ENCODE assay signal across 8 cellular contexts in genomic region chr9:124770359-124771020, GRCh38. TPM values are rescaled to one million over a fixed set of nuclear protein-coding genes. Genes with fewer than 3 reads are reported as not detected.
A peak's percentile ranks its signal among the peaks of the same experiment; 100 is the strongest.
DNase-seq lines count a peak whose midpoint lies in the region; ATAC-seq and TF ChIP-seq lines count a peak whose summit lies in the region.

No MANE protein-coding gene starts in this region.

- CTCF ChIA-PET in PC-3 (lab: Charles Lee) = interaction anchor here (3.6 kb wide), 1 partner anchor 83 kb away, joined by 58 read pairs; the partner anchor contains the start of gene WDR38

- TF ChIP-seq CTCF in PC-3 (conservative IDR thresholded peaks at IDR 0.05; ENCODE audit: low read depth, low read length) = no peak
- TF ChIP-seq CTCF in coronary artery (IDR thresholded peaks at IDR 0.05) = no peak

- no peaks in the 10 kb centered on the region for H3K9me2 ChIP-seq in PC-3 (replicated peaks; ENCODE audit: low read length)

- peak overlapping the region; percentile 84 for H3K4me2 ChIP-seq in PC-3 (ENCODE audit: low read length)

- POLR2A ChIA-PET in PC-3 (lab: Charles Lee; ENCODE audit: unreplicated experiment) = no interaction called here

- WGBS in mesodermal cell (ENCODE audit: insufficient coverage in 2 of 2), 2 experiments = 0 to 1% methylated on average over 22 to 34 of the region's 43 CpGs
- WGBS in urinary bladder = 1% methylated on average over 43 of the region's 43 CpGs

- peak overlapping the region; percentile 66 for H3K9ac ChIP-seq in PC-3 (ENCODE audit: low read length)

- no TSS peak for BruUV-seq in PC-3 (replicated peaks; lab: Mats Ljungman, UMichigan)

- no peaks in the 10 kb centered on the region for H3K36me3 ChIP-seq in PC-3 (ENCODE audit: low read depth, low read length)
- H3K36me3 ChIP-seq in mesodermal cell (ENCODE audit: control insufficient read depth, insufficient read depth, low read length) = no peaks in the 10 kb centered on the region
- no peaks in the 10 kb centered on the region for H3K36me3 ChIP-seq in urinary bladder (ENCODE audit: insufficient read depth)

- H3K4me1 ChIP-seq in PC-3 (ENCODE audit: insufficient read depth, low read length) = 0 out of 2 replicates have a peak, but pooled peaks cover 4% of the 10 kb centered on the region
- H3K4me1 ChIP-seq in mesodermal cell (ENCODE audit: control insufficient read depth, insufficient read depth, low read length, poor library complexity, severe bottlenecking) = peaks cover 40% of the 10 kb centered on the region
- no peaks in the 10 kb centered on the region for H3K4me1 ChIP-seq in urinary bladder (ENCODE audit: insufficient read depth)

- intact Hi-C loops in PC-3 (cut with micrococcal nuclease) = loop anchor here (1.0 to 5.0 kb wide), 2 partner anchors 124 to 602 kb away; no protein-coding TSS in a partner anchor

- no peak for ATAC-seq in PC-3

- peak; percentile 22 for DNase-seq in activated naive CD4-positive, alpha-beta T cell treated with Interleukin-2 at 50 U/mL for 16 hours
- DNase-seq in activated naive CD4-positive, alpha-beta T cell (lab: John Stamatoyannopoulos, UW) = no peak
- DNase-seq in PC-3 (no peak), coronary artery (ENCODE audit: low spot score) (no peak), COLO829 (ENCODE audit: low spot score) (no peak), NCI-H774 (lab: John Stamatoyannopoulos, UW) (no peak)

- H3K27ac ChIP-seq in PC-3 (ENCODE audit: low read length) (no peak overlapping the region), coronary artery (peak overlapping the region; percentile 26 to 64), mesodermal cell (ENCODE audit: low read depth, low read length, severe bottlenecking) (peak overlapping the region; percentile 98), urinary bladder (ENCODE audit: low read depth) (no peak overlapping the region)

- H3K4me3 ChIP-seq in PC-3 (ENCODE audit: low read length) (peak overlapping the region; percentile 84), coronary artery (peak overlapping the region; percentile 87), mesodermal cell (ENCODE audit: extremely low read depth, insufficient read depth, low read length, poor library complexity, severe bottlenecking) (peak overlapping the region; percentile 80), urinary bladder (ENCODE audit: low read depth, low read length) (peak overlapping the region; percentile 93)

- 0 out of 2 replicates have a peak, but pooled peaks cover 4% of the 10 kb centered on the region for H4K20me1 ChIP-seq in PC-3 (ENCODE audit: low read length)

- H3K79me2 ChIP-seq in PC-3 (ENCODE audit: low read length) = peaks cover 50% of the 10 kb centered on the region

- H3K27me3 ChIP-seq in PC-3 (ENCODE audit: low read length) = no peaks in the 10 kb centered on the region

- H3K9me3 ChIP-seq in PC-3 (ENCODE audit: low read length) = no peaks in the 10 kb centered on the region
- H3K9me3 ChIP-seq in mesodermal cell (ENCODE audit: control insufficient read depth, low read length) = no peaks in the 10 kb centered on the region

- H2AFZ ChIP-seq in PC-3 (ENCODE audit: low read length) = peak overlapping the region; percentile 78

- no peaks in the 10 kb centered on the region for H3F3A ChIP-seq in PC-3 (ENCODE audit: low read length, unreplicated experiment)

RNA-seq across cellular contexts. Expression of gene NR6A1, which starts 0.6 kb away (rescaled TPM):
- 0.77 and 1.6 TPM in 2 replicates for total RNA-seq in PC-3 (2014; rRNA removed)
- polyA plus RNA-seq in mesodermal cell (2013, experiment 1 of 2) = 30.6 TPM
- 26.5 TPM for polyA plus RNA-seq in mesodermal cell (2013, experiment 2 of 2)
- total RNA-seq in urinary bladder = 1.4 TPM
- 0.29 TPM for polyA plus RNA-seq in urinary bladder

RNA-seq across cellular contexts. Expression of gene OLFML2A, which starts 6.4 kb away (rescaled TPM):
- 3.4 and 4.7 TPM in 2 replicates for total RNA-seq in PC-3 (2014; rRNA removed)
- polyA plus RNA-seq in mesodermal cell (2013, experiment 1 of 2) = 13.0 TPM
- 12.8 TPM for polyA plus RNA-seq in mesodermal cell (2013, experiment 2 of 2)
- total RNA-seq in urinary bladder = 40.2 TPM
- 36.8 TPM for polyA plus RNA-seq in urinary bladder

Comparison
In these comparisons a context has a peak if more than half of its experiments do, and no peak if none do; other contexts are left out.
1. H3K27ac ChIP-seq: peak in coronary artery (2 of 2) and mesodermal cell (single experiment); none in PC-3 (single experiment) and urinary bladder (single experiment).
2. Peak in every context shown above with its lines, with median percentiles within 50 percentile points of each other: H3K4me3 ChIP-seq.